In the genomic region with DNA sequence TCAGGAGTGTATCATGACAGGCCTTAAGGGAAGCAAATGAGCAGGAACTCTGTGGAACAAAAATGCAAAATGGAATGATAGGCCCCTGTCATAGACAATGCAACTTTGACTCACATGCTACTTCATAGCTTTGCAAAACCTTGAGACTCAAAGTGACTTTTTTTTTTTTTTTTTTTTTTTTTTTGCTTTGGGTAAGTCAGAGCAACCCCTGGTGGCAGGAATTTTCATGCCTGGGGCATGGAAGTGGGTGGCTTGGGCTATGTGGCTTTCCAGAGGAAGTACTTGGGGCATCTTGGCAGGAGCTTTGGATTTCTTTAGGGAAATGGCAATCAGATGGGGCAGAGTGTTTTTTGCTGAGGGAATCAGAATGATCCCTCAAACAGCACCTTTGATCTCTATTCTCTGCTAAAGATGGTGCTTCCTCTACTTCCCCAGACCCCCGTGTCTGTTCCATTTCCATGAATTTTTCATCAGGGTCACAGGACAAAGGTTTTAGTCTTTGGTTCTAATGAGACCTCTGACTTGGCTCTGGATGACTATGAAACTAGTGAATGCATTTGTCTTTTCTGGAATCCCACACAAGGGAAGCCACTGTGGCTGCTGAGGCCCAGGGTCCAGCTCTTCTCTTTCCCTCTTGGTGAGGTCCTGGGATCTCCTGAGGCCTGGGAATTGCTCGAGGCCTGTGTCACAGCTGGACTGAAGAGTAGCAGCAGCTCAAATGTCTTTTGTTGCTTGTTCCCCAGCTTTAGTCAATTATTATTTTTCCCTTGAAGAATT, we compare ENCODE assay signal across 8 cellular contexts.
A peak's percentile ranks its signal among the peaks of the same experiment; 100 is the strongest.
DNase-seq lines count a peak whose midpoint lies in the region; ATAC-seq and TF ChIP-seq lines count a peak whose summit lies in the region.

No MANE protein-coding gene starts in this region.

- H3K79me2 ChIP-seq in fibroblast of lung (ENCODE audit: control insufficient read depth, insufficient read depth, low read length) (no peaks in the 10 kb centered on the region), parathyroid adenoma (no peaks in the 10 kb centered on the region)

- H3K9ac ChIP-seq in fibroblast of lung (ENCODE audit: insufficient read depth, low read length) (no peak overlapping the region), parathyroid adenoma (no peak overlapping the region)

- DNase-seq in GM04504 (ENCODE audit: low read depth): peak; percentile 71
- peak; percentile 78 for DNase-seq in RKO (ENCODE audit: low spot score)
- peak; percentile 71 to 73 for DNase-seq in fibroblast of lung (ENCODE audit: low read depth in 2 of 2)
- no peak for DNase-seq in effector CD4-positive, alpha-beta T cell
- no peak for DNase-seq in stimulated activated CD4-positive, alpha-beta T cell treated with anti-CD3 and anti-CD28 coated beads, Interleukin-2, amount 100 ng/mL, for 24 hours

- H3K27me3 ChIP-seq in fibroblast of lung (ENCODE audit: control insufficient read depth, insufficient read depth, low read length): no peaks in the 10 kb centered on the region
- no peaks in the 10 kb centered on the region for H3K27me3 ChIP-seq in parathyroid adenoma (ENCODE audit: control insufficient read depth, insufficient read depth, low read length)

- no peaks in the 10 kb centered on the region for H3K9me3 ChIP-seq in fibroblast of lung (ENCODE audit: control insufficient read depth, insufficient read depth, low read depth, low read length)
- no peaks in the 10 kb centered on the region for H3K9me3 ChIP-seq in parathyroid adenoma (ENCODE audit: control insufficient read depth, low read length)

- ATAC-seq in GM21737 (IDR thresholded peaks at IDR 0.05; ENCODE audit: unreplicated experiment) (no peak), GM19467 (IDR thresholded peaks at IDR 0.05; ENCODE audit: unreplicated experiment) (no peak)

- H3K4me2 ChIP-seq in fibroblast of lung (ENCODE audit: extremely low read depth, insufficient read depth, low read length) (no peak overlapping the region), parathyroid adenoma (ENCODE audit: low read length) (no peak overlapping the region)

- no peak overlapping the region for H3K4me3 ChIP-seq in fibroblast of lung (replicated peaks in 1 of 4; ENCODE audit: control extremely low read depth in 1 of 4, insufficient read depth in 1 of 4, low read depth in 3 of 4, low read length in 4 of 4)
- no peak overlapping the region for H3K4me3 ChIP-seq in parathyroid adenoma (ENCODE audit: low read depth, low read length)

- H2AFZ ChIP-seq in fibroblast of lung (ENCODE audit: low read length): no peak overlapping the region
- no peak overlapping the region for H2AFZ ChIP-seq in parathyroid adenoma

- H3K27ac ChIP-seq in fibroblast of lung (ENCODE audit: insufficient read depth, low read length) (no peak overlapping the region), parathyroid adenoma (no peak overlapping the region)

- TF ChIP-seq CTCF in fibroblast of lung (conservative IDR thresholded peaks at IDR 0.05 in 1 of 2, IDR thresholded peaks at IDR 0.05 in 1 of 2; ENCODE audit: low read depth in 1 of 2, low read length in 2 of 2): peak; percentile 71 to 85
- peak; percentile 68 for TF ChIP-seq CTCF in parathyroid adenoma (IDR thresholded peaks at IDR 0.05)

- H3K36me3 ChIP-seq in fibroblast of lung (ENCODE audit: control insufficient read depth, insufficient read depth, low read length) (no peaks in the 10 kb centered on the region), parathyroid adenoma (ENCODE audit: control insufficient read depth, insufficient read depth, low read length) (no peaks in the 10 kb centered on the region)

- H4K20me1 ChIP-seq in fibroblast of lung (ENCODE audit: control insufficient read depth, extremely low read depth, insufficient read depth, low read length): no peaks in the 10 kb centered on the region

- H3K4me1 ChIP-seq in fibroblast of lung (ENCODE audit: control insufficient read depth, extremely low read depth, insufficient read depth, low read length): no peaks in the 10 kb centered on the region
- peaks cover 3% of the 10 kb centered on the region for H3K4me1 ChIP-seq in parathyroid adenoma

Comparison
In these comparisons a context has a peak if more than half of its experiments do, and no peak if none do; other contexts are left out.
1. DNase-seq: peak in GM04504 (single experiment), RKO (single experiment) and fibroblast of lung (2 of 2); none in effector CD4-positive, alpha-beta T cell (single experiment) and stimulated activated CD4-positive, alpha-beta T cell treated with anti-CD3 and anti-CD28 coated beads, Interleukin-2, amount 100 ng/mL, for 24 hours (0 of 2).